22 cellular contexts compared by ENCODE assay signal in genomic region chr17:8051831-8052230, GRCh38. TPM values are rescaled to one million over a fixed set of nuclear protein-coding genes. Genes with fewer than 3 reads are reported as not detected.
DNase-seq lines count a peak whose midpoint lies in the region; FAIRE-seq and TF ChIP-seq lines count a peak whose summit lies in the region.
"Had no signal": no experiment of that assay in that cellular context is flagged by ENCODE, and none has a peak within 500 bp of the region (broad histone marks: within the 10 kb centered on the region; RNA-seq: fewer than 3 reads in every experiment).

No MANE protein-coding gene starts in this region.

- no peak overlapping the region for H3K27ac ChIP-seq in neural progenitor cell

- H3K4me3 ChIP-seq in neural progenitor cell: no peak overlapping the region
- H3K4me3 ChIP-seq: GM23338 had no signal

- no peaks in the 10 kb centered on the region for H3K36me3 Mint-ChIP-seq in activated naive CD4-positive, alpha-beta T cell treated with anti-CD3 and anti-CD28 coated beads, Interleukin-2, amount 50 U/mL, for 24 hours
- H3K36me3 Mint-ChIP-seq in chondrocyte (ENCODE audit: low read depth) (no peaks in the 10 kb centered on the region), neural progenitor cell (no peaks in the 10 kb centered on the region)
- H3K36me3 Mint-ChIP-seq: CD4-positive, CD25-positive, alpha-beta regulatory T cell; CD8-positive, alpha-beta memory T cell; IgD-negative memory B cell had no signal

- H3K4me1 ChIP-seq in neural progenitor cell: no peaks in the 10 kb centered on the region
- H3K4me1 ChIP-seq: BE2C had no signal

- no peaks in the 10 kb centered on the region for H4K20me1 ChIP-seq in neural progenitor cell (ENCODE audit: low read depth)

- H3K4me1 Mint-ChIP-seq in activated naive CD4-positive, alpha-beta T cell treated with anti-CD3 and anti-CD28 coated beads, Interleukin-2, amount 50 U/mL, for 24 hours: peaks cover 4% of the 10 kb centered on the region
- H3K4me1 Mint-ChIP-seq in chondrocyte (ENCODE audit: low read depth): no peaks in the 10 kb centered on the region
- H3K4me1 Mint-ChIP-seq in neural progenitor cell: no peaks in the 10 kb centered on the region
- H3K4me1 Mint-ChIP-seq: GM23338 had no signal

- no peak for DNase-seq in activated naive CD4-positive, alpha-beta T cell treated with anti-CD3 and anti-CD28 coated beads, Interleukin-2, amount 50 U/mL, for 16 hours
- no peak for DNase-seq in HTR-8/SVneo (ENCODE audit: insufficient read length, low spot score)
- peak; percentile 37 for DNase-seq in chondrocyte (ENCODE audit: low spot score)
- DNase-seq in neural progenitor cell (ENCODE audit: low spot score): no peak
- no peak for DNase-seq in Ammon's horn (ENCODE audit: low spot score)
- no peak for DNase-seq in NK-92 treated with Interleukin-12 subunit alpha and Interleukin-12 subunit beta, amount 100 ng/mL, for 24 hours (lab: John Stamatoyannopoulos, UW)
- DNase-seq: BE2C; C1 segment of cervical spinal cord; CD4-positive, CD25-positive, alpha-beta regulatory T cell; COR-L47; DMS 273 treated with DMSO at 0.1 percent for 48 hours; H7; HFFc6 had no signal

- no peaks in the 10 kb centered on the region for H3F3A ChIP-seq in neural progenitor cell (ENCODE audit: low read depth)

- H3K27me3 ChIP-seq in neural progenitor cell: peaks cover 25% of the 10 kb centered on the region
- H3K27me3 ChIP-seq: BE2C had no signal

- no peak overlapping the region for H3K4me3 Mint-ChIP-seq in activated naive CD4-positive, alpha-beta T cell treated with anti-CD3 and anti-CD28 coated beads, Interleukin-2, amount 50 U/mL, for 24 hours
- H3K4me3 Mint-ChIP-seq in chondrocyte (ENCODE audit: unreplicated experiment): no peak overlapping the region
- H3K4me3 Mint-ChIP-seq in neural progenitor cell: peak overlapping the region; percentile 10
- H3K4me3 Mint-ChIP-seq: CD8-positive, alpha-beta memory T cell; GM23338; HFFc6; IgD-negative memory B cell had no signal

- no peaks in the 10 kb centered on the region for H3K36me3 ChIP-seq in neural progenitor cell
- H3K36me3 ChIP-seq: BE2C had no signal

- no peak for TF ChIP-seq CTCF in chondrocyte (IDR thresholded peaks at IDR 0.05)
- TF ChIP-seq CTCF in neural progenitor cell (IDR thresholded peaks at IDR 0.05): no peak

- no peaks in the 10 kb centered on the region for H3K9me3 ChIP-seq in neural progenitor cell (ENCODE audit: low read depth)
- H3K9me3 ChIP-seq: BE2C had no signal

- H3K9me3 Mint-ChIP-seq in activated naive CD4-positive, alpha-beta T cell treated with anti-CD3 and anti-CD28 coated beads, Interleukin-2, amount 50 U/mL, for 24 hours: no peaks in the 10 kb centered on the region
- H3K9me3 Mint-ChIP-seq in chondrocyte (ENCODE audit: low read depth) (no peaks in the 10 kb centered on the region), neural progenitor cell (peaks cover 2% of the 10 kb centered on the region)
- H3K9me3 Mint-ChIP-seq: CD4-positive, CD25-positive, alpha-beta regulatory T cell; CD8-positive, alpha-beta memory T cell; GM23338; HFFc6; IgD-negative memory B cell had no signal

- H3K27ac Mint-ChIP-seq in activated naive CD4-positive, alpha-beta T cell treated with anti-CD3 and anti-CD28 coated beads, Interleukin-2, amount 50 U/mL, for 24 hours: peak overlapping the region; percentile 15
- H3K27ac Mint-ChIP-seq in chondrocyte (ENCODE audit: unreplicated experiment) (no peak overlapping the region), neural progenitor cell (no peak overlapping the region)
- H3K27ac Mint-ChIP-seq: CD8-positive, alpha-beta memory T cell; GM23338; HFFc6 had no signal

- no peak overlapping the region for H3K4me2 ChIP-seq in neural progenitor cell
- H3K4me2 ChIP-seq: GM23338 had no signal

- peaks cover 2% of the 10 kb centered on the region for H3K27me3 Mint-ChIP-seq in activated naive CD4-positive, alpha-beta T cell treated with anti-CD3 and anti-CD28 coated beads, Interleukin-2, amount 50 U/mL, for 24 hours
- H3K27me3 Mint-ChIP-seq in chondrocyte (ENCODE audit: low read depth) (peaks cover 20% of the 10 kb centered on the region), neural progenitor cell (ENCODE audit: insufficient read depth, low read depth) (peaks cover 7% of the 10 kb centered on the region)
- H3K27me3 Mint-ChIP-seq: IgD-negative memory B cell had no signal

- H2AFZ ChIP-seq in neural progenitor cell (replicated peaks): no peak overlapping the region
- H2AFZ ChIP-seq: GM23338 had no signal

- FAIRE-seq in HTR-8/SVneo (lab: Jason Lieb, UNC): peak; percentile 63
- FAIRE-seq: G401.6, GM12891, GM19239, HepG2 had no signal

- H3K79me2 ChIP-seq in neural progenitor cell (ENCODE audit: low read depth): no peaks in the 10 kb centered on the region

- H3K9ac ChIP-seq in neural progenitor cell: no peak overlapping the region

RNA-seq across cellular contexts. Expression of gene ALOX15B, which starts 13.0 kb away (rescaled TPM):
- total RNA-seq in chondrocyte: not detected in 3 replicates
- total RNA-seq in neural progenitor cell (ENCODE audit: low replicate concordance): 0.06 TPM in 1 of 2 replicates, not detected in the other
- total RNA-seq: A172; CD4-positive, CD25-positive, alpha-beta regulatory T cell; CD8-positive, alpha-beta memory T cell; H7; HepG2; HFFc6 had no signal

RNA-seq across cellular contexts. Expression of gene ALOX12B, which starts 35.7 kb away (rescaled TPM):
- total RNA-seq in chondrocyte (0.17 TPM in 1 of 3 replicates, not detected in the others), neural progenitor cell (ENCODE audit: low replicate concordance) (0.28 TPM in 1 of 2 replicates, not detected in the other)
- total RNA-seq: A172; CD4-positive, CD25-positive, alpha-beta regulatory T cell; H7; HepG2; HFFc6 had no signal

RNA-seq across cellular contexts. Expression of gene GUCY2D, which starts 49.4 kb away (rescaled TPM):
- total RNA-seq in chondrocyte: not detected in 3 replicates
- 0.37 TPM in 1 of 2 replicates, not detected in the other for total RNA-seq in neural progenitor cell (ENCODE audit: low replicate concordance)
- total RNA-seq: A172; CD4-positive, CD25-positive, alpha-beta regulatory T cell; CD8-positive, alpha-beta memory T cell; H7; HepG2; HFFc6 had no signal
